ENCODE assay signal across 13 cellular contexts in the genomic region with DNA sequence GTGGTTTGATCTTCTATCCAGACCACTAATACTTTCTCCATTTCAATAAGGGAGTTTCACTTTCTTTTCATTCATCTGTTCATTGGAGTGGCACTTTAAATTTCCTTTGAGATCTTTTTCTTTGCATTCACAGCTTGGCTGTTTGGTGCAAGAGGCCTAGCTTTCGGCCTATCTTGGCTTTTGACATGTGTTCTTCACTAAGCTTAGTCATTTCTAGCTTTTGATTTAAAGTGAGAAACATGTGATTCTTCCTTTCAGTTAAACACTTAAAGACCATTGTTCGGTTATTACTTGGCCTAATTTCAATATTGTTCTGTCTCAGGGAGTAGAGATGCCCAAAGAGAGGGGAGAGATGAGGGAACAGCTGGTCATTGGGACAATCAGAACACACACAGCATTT. TPM values are rescaled to one million over a fixed set of nuclear protein-coding genes. Genes with fewer than 3 reads are reported as not detected.
A peak's percentile ranks its signal among the peaks of the same experiment; 100 is the strongest.
DNase-seq lines count a peak whose midpoint lies in the region; ATAC-seq and TF ChIP-seq lines count a peak whose summit lies in the region.
"Had no signal": no experiment of that assay in that cellular context is flagged by ENCODE, and none has a peak within 500 bp of the region (broad histone marks: within the 10 kb centered on the region; RNA-seq: fewer than 3 reads in every experiment).

No MANE protein-coding gene starts in this region.

- no peaks in the 10 kb centered on the region for H3K36me3 Mint-ChIP-seq in activated naive CD4-positive, alpha-beta T cell treated with anti-CD3 and anti-CD28 coated beads, Interleukin-2, amount 50 U/mL, for 72 hours
- H3K36me3 Mint-ChIP-seq in stimulated activated memory B cell treated with anti-CD40 and anti-IgM and Interleukin-4, amounts not matched to agents 10 μg/mL and 1 μg/mL and 100 μg/mL, for 72 hours = no peaks in the 10 kb centered on the region
- H3K36me3 Mint-ChIP-seq: WTC11 had no signal

- H3K4me3 Mint-ChIP-seq in stimulated activated memory B cell treated with anti-CD40 and anti-IgM and Interleukin-4, amounts not matched to agents 10 μg/mL and 1 μg/mL and 100 μg/mL, for 72 hours = no peak overlapping the region
- H3K4me3 Mint-ChIP-seq: WTC11 had no signal

- no peaks in the 10 kb centered on the region for H3K9me3 ChIP-seq in left lung
- H3K9me3 ChIP-seq: ascending aorta had no signal

- H3K36me3 ChIP-seq in left lung = no peaks in the 10 kb centered on the region
- H3K36me3 ChIP-seq: ascending aorta had no signal

- H3K27me3 ChIP-seq in left lung = no peaks in the 10 kb centered on the region
- H3K27me3 ChIP-seq: ascending aorta had no signal

- peak; percentile 88 to 95 for ATAC-seq in activated naive CD4-positive, alpha-beta T cell treated with anti-CD3 and anti-CD28 coated beads, Interleukin-2, amount 50 U/mL, for 72 hours
- ATAC-seq in GM21529 (IDR thresholded peaks at IDR 0.05; ENCODE audit: unreplicated experiment) = peak; percentile 88
- peak; percentile 72 for ATAC-seq in HG03135 (IDR thresholded peaks at IDR 0.05; ENCODE audit: unreplicated experiment)
- ATAC-seq in stimulated activated memory B cell treated with anti-CD40 and anti-IgM and Interleukin-4, amounts not matched to agents 10 μg/mL and 1 μg/mL and 100 μg/mL, for 72 hours = peak; percentile 63
- ATAC-seq in left lung = no peak
- ATAC-seq: WTC11 had no signal

- peak in 1 of 2 donors; percentile 20 for DNase-seq in activated naive CD4-positive, alpha-beta T cell treated with anti-CD3 and anti-CD28 coated beads, Interleukin-2, amount 50 U/mL, for 72 hours (ENCODE audit: low spot score in 2 of 2)
- no peak for DNase-seq in activated naive CD4-positive, alpha-beta T cell (lab: John Stamatoyannopoulos, UW)
- no peak for DNase-seq in left lung
- no peak for DNase-seq in activated gamma-delta T cell (lab: John Stamatoyannopoulos, UW)
- DNase-seq in hypothalamus (lab: John Stamatoyannopoulos, UW) = no peak
- DNase-seq: NCI-H2029 had no signal

- H3K4me1 Mint-ChIP-seq in stimulated activated memory B cell treated with anti-CD40 and anti-IgM and Interleukin-4, amounts not matched to agents 10 μg/mL and 1 μg/mL and 100 μg/mL, for 72 hours = peaks cover 9% of the 10 kb centered on the region
- H3K4me1 Mint-ChIP-seq: WTC11 had no signal

- H3K4me1 ChIP-seq in left lung = no peaks in the 10 kb centered on the region
- H3K4me1 ChIP-seq: ascending aorta had no signal

- no peaks in the 10 kb centered on the region for H3K27me3 Mint-ChIP-seq in stimulated activated memory B cell treated with anti-CD40 and anti-IgM and Interleukin-4, amounts not matched to agents 10 μg/mL and 1 μg/mL and 100 μg/mL, for 72 hours

- peak overlapping the region; percentile 10 to 66 for H3K27ac Mint-ChIP-seq in activated naive CD4-positive, alpha-beta T cell treated with anti-CD3 and anti-CD28 coated beads, Interleukin-2, amount 50 U/mL, for 72 hours
- H3K27ac Mint-ChIP-seq in stimulated activated memory B cell treated with anti-CD40 and anti-IgM and Interleukin-4, amounts not matched to agents 10 μg/mL and 1 μg/mL and 100 μg/mL, for 72 hours = peak overlapping the region; percentile 4
- H3K27ac Mint-ChIP-seq: WTC11 had no signal

- no peaks in the 10 kb centered on the region for H3K9me3 Mint-ChIP-seq in activated naive CD4-positive, alpha-beta T cell treated with anti-CD3 and anti-CD28 coated beads, Interleukin-2, amount 50 U/mL, for 72 hours
- H3K9me3 Mint-ChIP-seq in stimulated activated memory B cell treated with anti-CD40 and anti-IgM and Interleukin-4, amounts not matched to agents 10 μg/mL and 1 μg/mL and 100 μg/mL, for 72 hours = no peaks in the 10 kb centered on the region

- no peak overlapping the region for H3K27ac ChIP-seq in left lung
- H3K27ac ChIP-seq: ascending aorta had no signal

- H3K4me3 ChIP-seq in left lung = no peak overlapping the region
- H3K4me3 ChIP-seq: ascending aorta had no signal

- TF ChIP-seq CTCF in left lung (IDR thresholded peaks at IDR 0.05) = no peak

- intact Hi-C loops in left lung (cut with DNase I) = no loop called here

RNA-seq across cellular contexts. Expression of gene CXCL13, which starts 24.3 kb away (rescaled TPM):
- total RNA-seq in activated naive CD4-positive, alpha-beta T cell treated with anti-CD3 and anti-CD28 coated beads, Interleukin-2, amount 50 U/mL, for 72 hours = 1 to 10 TPM in 1 of 2 donors, under 1 TPM in 1; 0.18 to 2.5 TPM
- total RNA-seq in left lung = 1 to 10 TPM in 1 of 2 donors, under 1 TPM in 1; 0.92 to 3.5 TPM
- total RNA-seq: ascending aorta, HT1080, temporal lobe, WTC11 had no signal
